ENCODE assay signal across 22 cellular contexts in genomic region chr6:112148103-112148502, GRCh38.
"Had no signal": no experiment of that assay in that cellular context is flagged by ENCODE, and none has a peak within 500 bp of the region (broad histone marks: within the 10 kb centered on the region; RNA-seq: fewer than 3 reads in every experiment).

No MANE protein-coding gene starts in this region.

- H3K27me3 ChIP-seq: colonic mucosa, esophagus muscularis mucosa, foreskin keratinocyte, neutrophil, right atrium auricular region, thyroid gland had no signal

- H3K4me1 ChIP-seq: colonic mucosa, foreskin keratinocyte, parathyroid adenoma, thyroid gland had no signal

- H3K4me3 ChIP-seq: colonic mucosa, esophagus muscularis mucosa, lung, mucosa of descending colon, right atrium auricular region, smooth muscle cell, thyroid gland had no signal

- H3K36me3 ChIP-seq: colonic mucosa, neutrophil had no signal

- H3K4me2 ChIP-seq: smooth muscle cell had no signal

- DNase-seq: colonic mucosa; effector CD8-positive, alpha-beta T cell; foreskin keratinocyte; hypothalamus; kidney; mucosa of descending colon; naive B cell; stimulated activated CD4-positive, alpha-beta T cell treated with anti-CD3 and anti-CD28 coated beads, Interleukin-12 subunit alpha, Interleukin-12 subunit beta, amount 100 ng/mL, for 4 hours; stimulated activated CD4-positive, alpha-beta T cell treated with anti-CD3 and anti-CD28 coated beads, Interleukin-1b, Interleukin-23, amount 100 ng/mL, for 48 hours; stimulated activated CD4-positive, alpha-beta T cell treated with anti-CD3 and anti-CD28 coated beads, Interleukin-4, amount 100 ng/mL, for 1 hour; stimulated activated CD8-positive, alpha-beta memory T cell treated with anti-CD3 and anti-CD28 coated beads, Interleukin-4, amount 100 ng/mL, for 48 hours; stimulated activated naive CD4-positive, alpha-beta T cell; stimulated activated naive CD8-positive, alpha-beta T cell treated with anti-CD3 and anti-CD28 coated beads, Interleukin-15, amount 100 ng/mL, for 72 hours; thyroid gland; trophoblast cell had no signal

- FAIRE-seq: endothelial cell of umbilical vein had no signal

- H3K27ac ChIP-seq: colonic mucosa, foreskin keratinocyte, neutrophil, parathyroid adenoma, right atrium auricular region, thyroid gland had no signal

- H3K9ac ChIP-seq: parathyroid adenoma had no signal

- H2AFZ ChIP-seq: parathyroid adenoma had no signal

- H3K9me3 ChIP-seq: colonic mucosa, esophagus muscularis mucosa, mucosa of descending colon, neutrophil, right atrium auricular region, thyroid gland had no signal

- H3K79me2 ChIP-seq: parathyroid adenoma had no signal
